Comparison of ENCODE assay signal across 14 cellular contexts in genomic region chr11:2903672-2904011, GRCh38. TPM values are rescaled to one million over a fixed set of nuclear protein-coding genes. Genes with fewer than 3 reads are reported as not detected.
A peak's percentile ranks its signal among the peaks of the same experiment; 100 is the strongest.
DNase-seq lines count a peak whose midpoint lies in the region; ATAC-seq and TF ChIP-seq lines count a peak whose summit lies in the region.
"Had no signal": no experiment of that assay in that cellular context is flagged by ENCODE, and none has a peak within 500 bp of the region (broad histone marks: within the 10 kb centered on the region; RNA-seq: fewer than 3 reads in every experiment).

No MANE protein-coding gene starts in this region.

- peaks cover 0 to 11% (median 0%) of the 10 kb centered on the region in 11 experiments; a peak in 7 of 22 replicates for H3K9me3 ChIP-seq in BLaER1 treated with 17β-estradiol and CSF1 and Interleukin-3, amounts not matched to agents 10 nM and 100 nM (replicated peaks in 1 of 11)
- H3K9me3 ChIP-seq in muscle layer of duodenum (ENCODE audit: control insufficient read depth in 1 of 2, low read length in 2 of 2) = peaks cover 0 to 5% of the 10 kb centered on the region in 2 donors
- H3K9me3 ChIP-seq in spleen = peaks cover 0 to 5% (median 0%) of the 10 kb centered on the region in 8 donors
- H3K9me3 ChIP-seq: body of pancreas had no signal

- H3K4me1 Mint-ChIP-seq in HFFc6 (ENCODE audit: low read depth) = peaks cover 26% of the 10 kb centered on the region
- peaks cover 21% of the 10 kb centered on the region for H3K4me1 Mint-ChIP-seq in chondrocyte (ENCODE audit: low read depth)

- peaks cover 0 to 39% (median 0%) of the 10 kb centered on the region in 11 experiments; a peak in 9 of 22 replicates for H3K36me3 ChIP-seq in BLaER1 treated with 17β-estradiol and CSF1 and Interleukin-3, amounts not matched to agents 10 nM and 100 nM
- H3K36me3 ChIP-seq in muscle layer of duodenum (ENCODE audit: control insufficient read depth in 1 of 2, insufficient read depth in 2 of 2, low read length in 2 of 2) = no peaks in the 10 kb centered on the region
- peaks cover 0 to 14% (median 0%) of the 10 kb centered on the region in 6 donors for H3K36me3 ChIP-seq in spleen

- ATAC-seq in GM21825 (IDR thresholded peaks at IDR 0.05; ENCODE audit: unreplicated experiment) = no peak
- no peak for ATAC-seq in omental fat pad (ENCODE audit: low FRiP score)
- ATAC-seq: body of pancreas, GM12878 had no signal

- peaks cover 0 to 28% (median 0%) of the 10 kb centered on the region in 11 experiments; a peak in 5 of 22 replicates for H4K20me1 ChIP-seq in BLaER1 treated with 17β-estradiol and CSF1 and Interleukin-3, amounts not matched to agents 10 nM and 100 nM

- H3K27ac Mint-ChIP-seq in HFFc6 = no peak overlapping the region
- no peak overlapping the region for H3K27ac Mint-ChIP-seq in chondrocyte (ENCODE audit: unreplicated experiment)

- H3K27me3 ChIP-seq in BLaER1 treated with 17β-estradiol and CSF1 and Interleukin-3, amounts not matched to agents 10 nM and 100 nM = no peaks in the 10 kb centered on the region
- no peaks in the 10 kb centered on the region for H3K27me3 ChIP-seq in muscle layer of duodenum (ENCODE audit: low read depth, low read length)
- H3K27me3 ChIP-seq in spleen (replicated peaks in 1 of 7) = peaks cover 0 to 31% (median 0%) of the 10 kb centered on the region in 7 donors
- H3K27me3 ChIP-seq: body of pancreas had no signal

- DNase-seq in HFFc6 (no peak), chondrocyte (ENCODE audit: low spot score) (no peak), GM19238 (ENCODE audit: insufficient read length, low spot score) (no peak), omental fat pad (ENCODE audit: low spot score) (no peak), spleen (no peak)
- DNase-seq: NCI-H526; occipital lobe; stimulated activated CD4-positive, alpha-beta T cell treated with anti-CD3 and anti-CD28 coated beads, Interleukin-4, amount 100 ng/mL, for 1 hour had no signal

- peak overlapping the region; percentile 63 for H3K4me3 Mint-ChIP-seq in HFFc6
- H3K4me3 Mint-ChIP-seq in chondrocyte (ENCODE audit: unreplicated experiment) = peak overlapping the region; percentile 30

- intact Hi-C loops in spleen (cut with DNase I; ENCODE audit: low total_unique reads) = no loop called here

- peak overlapping the region in 4 of 11 experiments; percentile 77 to 79 (median 77); a peak in 4 of 22 replicates for H3K9ac ChIP-seq in BLaER1 treated with 17β-estradiol and CSF1 and Interleukin-3, amounts not matched to agents 10 nM and 100 nM

- H3K4me3 ChIP-seq in BLaER1 treated with 17β-estradiol and CSF1 and Interleukin-3, amounts not matched to agents 10 nM and 100 nM = no peak overlapping the region
- H3K4me3 ChIP-seq in muscle layer of duodenum (ENCODE audit: low read depth in 1 of 2, low read length in 2 of 2) = no peak overlapping the region
- peak overlapping the region in 1 of 8 donors; percentile 5 for H3K4me3 ChIP-seq in spleen
- H3K4me3 ChIP-seq: body of pancreas had no signal

- H3K4me1 ChIP-seq in BLaER1 treated with 17β-estradiol and CSF1 and Interleukin-3, amounts not matched to agents 10 nM and 100 nM = peaks cover 45 to 71% (median 65%) of the 10 kb centered on the region in 10 experiments
- H3K4me1 ChIP-seq in muscle layer of duodenum (ENCODE audit: control insufficient read depth in 1 of 2, insufficient read depth in 2 of 2, low read length in 2 of 2) (peaks cover 3 to 8% of the 10 kb centered on the region in 2 donors), spleen (peaks cover 6 to 54% (median 42%) of the 10 kb centered on the region in 6 donors)

- peak overlapping the region; percentile 92 to 99 (median 97) for H3K4me2 ChIP-seq in BLaER1 treated with 17β-estradiol and CSF1 and Interleukin-3, amounts not matched to agents 10 nM and 100 nM

- 67 to 91% (median 89%) methylated on average over 7 of the region's 7 CpGs for WGBS in spleen, 5 donors

- H3K27me3 Mint-ChIP-seq in HFFc6 (ENCODE audit: insufficient read depth) (no peaks in the 10 kb centered on the region; the same call in 1 of the 2 replicates), chondrocyte (ENCODE audit: low read depth) (no peaks in the 10 kb centered on the region)

- TF ChIP-seq CTCF in HFFc6 (IDR thresholded peaks at IDR 0.05) (no peak), chondrocyte (IDR thresholded peaks at IDR 0.05) (no peak), omental fat pad (IDR thresholded peaks at IDR 0.05) (no peak), spleen (IDR thresholded peaks at IDR 0.05 in 8 of 11, conservative IDR thresholded peaks at IDR 0.05 in 3 of 11) (no peak)

- TF ChIP-seq POLR2A in spleen (IDR thresholded peaks at IDR 0.05) = no peak

- H3K9me3 Mint-ChIP-seq in HFFc6 (peaks cover 11% of the 10 kb centered on the region; the same call in 1 of the 2 replicates), chondrocyte (ENCODE audit: low read depth) (peaks cover 9% of the 10 kb centered on the region)

- H3K36me3 Mint-ChIP-seq in HFFc6 (ENCODE audit: low read depth) = peaks cover 30% of the 10 kb centered on the region
- peaks cover 8% of the 10 kb centered on the region for H3K36me3 Mint-ChIP-seq in chondrocyte (ENCODE audit: low read depth)

- H3K27ac ChIP-seq in BLaER1 treated with 17β-estradiol and CSF1 and Interleukin-3, amounts not matched to agents 10 nM and 100 nM = peak overlapping the region in 1 of 11 experiments; percentile 85; a peak in 1 of 22 replicates
- H3K27ac ChIP-seq in muscle layer of duodenum (ENCODE audit: low read length) (peak overlapping the region; percentile 78), spleen (no peak overlapping the region)

RNA-seq across cellular contexts. Expression of gene CDKN1C, which starts 18.1 kb away (rescaled TPM):
- total RNA-seq in HFFc6 (2021; fragmentation: NEBNext Ultra II Directional; extraction: Animal tissue kit (Norgen Biotek cat#: 25700)) = under 1 TPM in 2 of 6 experiments, not detected in 4; 0.17 to 0.24 TPM
- total RNA-seq in chondrocyte (5.4 to 15.7 TPM (median 14.6 TPM) in 3 replicates), omental fat pad (100 to 1,000 TPM; 111 to 314 (median 138) TPM), spleen (10 to 100 TPM in 6 of 7 donors, 1 to 10 TPM in 1; 7.8 to 40.4 (median 20.7) TPM)
- polyA plus RNA-seq in spleen = 10 to 100 TPM in 2 of 3 donors, 1 to 10 TPM in 1; 5.4 to 14.6 (median 11.7) TPM

RNA-seq across cellular contexts. Expression of gene PHLDA2, which starts 25.6 kb away (rescaled TPM):
- total RNA-seq in HFFc6 (2021; fragmentation: NEBNext Ultra II Directional; extraction: Animal tissue kit (Norgen Biotek cat#: 25700)) = 100 to 1,000 TPM; 102 to 149 (median 125) TPM
- total RNA-seq in chondrocyte (63.9 to 69.0 TPM (median 64.4 TPM) in 3 replicates), omental fat pad (10 to 100 TPM in 1 of 4 donors, 1 to 10 TPM in 2, not detected in 1; 3.8 to 10.2 (median 7.1) TPM), spleen (1 to 10 TPM in 6 of 7 donors, not detected in 1; 1.4 to 3.5 (median 1.7) TPM)
- polyA plus RNA-seq in spleen = 1 to 10 TPM; 1.5 to 2.9 (median 2.5) TPM
- total RNA-seq: occipital lobe, temporal lobe had no signal
